ENCODE assay signal across 8 cellular contexts in genomic region chrX:26649534-26649933, GRCh38.
DNase-seq lines count a peak whose midpoint lies in the region; ATAC-seq and TF ChIP-seq lines count a peak whose summit lies in the region.

No MANE protein-coding gene starts in this region.

- H3K9ac ChIP-seq in OCI-LY3 (ENCODE audit: low read length) = no peak overlapping the region

- H3K4me1 ChIP-seq in OCI-LY3 (ENCODE audit: low read length) = no peaks in the 10 kb centered on the region
- no peaks in the 10 kb centered on the region for H3K4me1 ChIP-seq in stomach

- H3K36me3 ChIP-seq in OCI-LY3 (replicated peaks; ENCODE audit: low read depth, low read length) (no peaks in the 10 kb centered on the region), stomach (no peaks in the 10 kb centered on the region)

- peak; percentile 45 for TF ChIP-seq CTCF in OCI-LY3 (IDR thresholded peaks at IDR 0.05; ENCODE audit: low read depth, low read length)
- peak in 1 of 7 experiments; percentile 13 for TF ChIP-seq CTCF in stomach (IDR thresholded peaks at IDR 0.05)

- no peak overlapping the region for H2AFZ ChIP-seq in OCI-LY3 (ENCODE audit: low read depth, low read length)

- DNase-seq in CD1c-positive myeloid dendritic cell (ENCODE audit: extremely low spot score) (peak; percentile 20), globus pallidus (ENCODE audit: low spot score) (peak; percentile 1), stomach (no peak), NCI-H128 (lab: John Stamatoyannopoulos, UW; ENCODE audit: unreplicated experiment) (no peak)

- ATAC-seq in GM21367 (IDR thresholded peaks at IDR 0.05; ENCODE audit: unreplicated experiment) (peak; percentile 67), HG03196 (IDR thresholded peaks at IDR 0.05; ENCODE audit: unreplicated experiment) (no peak), GM18519 (IDR thresholded peaks at IDR 0.05; ENCODE audit: low FRiP score, unreplicated experiment) (no peak)

- H3K79me2 ChIP-seq in OCI-LY3 (ENCODE audit: low read length) = no peaks in the 10 kb centered on the region

- 25 to 49% (median 41%) methylated on average over 5 to 7 of the region's 7 CpGs for WGBS in stomach, 5 donors

- no peak for TF ChIP-seq EP300 in stomach (IDR thresholded peaks at IDR 0.05)

- H3K4me2 ChIP-seq in OCI-LY3 (ENCODE audit: low read length) = no peak overlapping the region

- H3K9me3 ChIP-seq in OCI-LY3 (ENCODE audit: insufficient read depth, low read length) = no peaks in the 10 kb centered on the region
- H3K9me3 ChIP-seq in stomach = peaks cover 0 to 45% (median 27%) of the 10 kb centered on the region in 4 donors

- H4K20me1 ChIP-seq in OCI-LY3 (ENCODE audit: insufficient read depth, low read length) = no peaks in the 10 kb centered on the region

- H3K4me3 ChIP-seq in OCI-LY3 (ENCODE audit: low read length) = no peak overlapping the region
- H3K4me3 ChIP-seq in stomach = no peak overlapping the region

- intact Hi-C loops in stomach (cut with DNase I; ENCODE audit: low total_unique reads) = no loop called here

- H3K27ac ChIP-seq in OCI-LY3 (ENCODE audit: low read length) (no peak overlapping the region), stomach (no peak overlapping the region)

- TF ChIP-seq POLR2A in stomach (IDR thresholded peaks at IDR 0.05) = no peak

- H3K27me3 ChIP-seq in OCI-LY3 (ENCODE audit: low read depth, low read length) = no peaks in the 10 kb centered on the region
- no peaks in the 10 kb centered on the region for H3K27me3 ChIP-seq in stomach

Comparison
In these comparisons a context has a peak if more than half of its experiments do, and no peak if none do; other contexts are left out.
1. DNase-seq: peak in CD1c-positive myeloid dendritic cell (single experiment) and globus pallidus (single experiment); none in stomach (single experiment) and NCI-H128 (single experiment).